9 cellular contexts compared by ENCODE assay signal in genomic region chr17:40364121-40364861, GRCh38. TPM values are rescaled to one million over a fixed set of nuclear protein-coding genes. Genes with fewer than 3 reads are reported as not detected.
DNase-seq lines count a peak whose midpoint lies in the region; ATAC-seq, FAIRE-seq and TF ChIP-seq lines count a peak whose summit lies in the region.
"Had no signal": no experiment of that assay in that cellular context is flagged by ENCODE, and none has a peak within 500 bp of the region (broad histone marks: within the 10 kb centered on the region; RNA-seq: fewer than 3 reads in every experiment).

Gene GJD3, minus strand, starts transcription at chr17:40364737. Its CDS starts 922 bp downstream, at chr17:40363815.

- peaks cover 40% of the 10 kb centered on the region for H3K4me1 Mint-ChIP-seq in activated CD4-positive, alpha-beta T cell treated with anti-CD3 and anti-CD28 coated beads, Interleukin-2, amount 10 ng/mL, durations not matched to agents 7 days and 5 days
- H3K4me1 Mint-ChIP-seq in astrocyte (ENCODE audit: low read depth, unreplicated experiment), result peaks cover 2% of the 10 kb centered on the region

- WGBS in testis, 2 donors, result 26 to 39% methylated on average over 19 to 22 of the region's 22 CpGs

- peak within 1 kb of the TSS; percentile 77 for H3K4me3 Mint-ChIP-seq in activated CD4-positive, alpha-beta T cell treated with anti-CD3 and anti-CD28 coated beads, Interleukin-2, amount 10 ng/mL, durations not matched to agents 7 days and 5 days
- H3K4me3 Mint-ChIP-seq in astrocyte (ENCODE audit: unreplicated experiment), result peak within 1 kb of the TSS; percentile 77

- no peaks in the 10 kb centered on the region for H3K79me2 ChIP-seq in astrocyte (ENCODE audit: insufficient read depth, low read length)

- H2AFZ ChIP-seq in astrocyte (ENCODE audit: low read depth, low read length), result peak within 1 kb of the TSS; percentile 87

- no peak within 1 kb of the TSS for H3K27ac ChIP-seq in astrocyte (ENCODE audit: low read depth, low read length)
- no peak within 1 kb of the TSS for H3K27ac ChIP-seq in kidney (ENCODE audit: low read depth in 2 of 2, low read length in 2 of 2)
- H3K27ac ChIP-seq in testis, result no peak within 1 kb of the TSS

- no peak for ATAC-seq in GM18498 (IDR thresholded peaks at IDR 0.05; ENCODE audit: unreplicated experiment)

- H3K27me3 ChIP-seq in astrocyte (ENCODE audit: insufficient read depth, low read length) (peaks cover 4% of the 10 kb centered on the region), testis (no peaks in the 10 kb centered on the region)

- H3K9me3 ChIP-seq in astrocyte (ENCODE audit: insufficient read depth, low read depth, low read length), result no peaks in the 10 kb centered on the region
- no peaks in the 10 kb centered on the region for H3K9me3 ChIP-seq in kidney (ENCODE audit: control insufficient read depth in 1 of 2, low read length in 2 of 2)
- H3K9me3 ChIP-seq in testis, result no peaks in the 10 kb centered on the region

- CTCF ChIA-PET in activated CD4-positive, alpha-beta T cell treated with anti-CD3 and anti-CD28 coated beads, Interleukin-2, amount 10 ng/mL, durations not matched to agents 7 days and 5 days (lab: Charles Lee), result interaction anchor here (1.2 to 8.2 kb wide), 6 partner anchors 10 to 197 kb away, joined by 3 to 47 read pairs (median 18); no protein-coding TSS in a partner anchor

- no peak for DNase-seq in activated CD4-positive, alpha-beta T cell treated with anti-CD3 and anti-CD28 coated beads, Interleukin-2, amount 10 ng/mL, durations not matched to agents 7 days and 5 days
- no peak for DNase-seq in activated CD4-positive, alpha-beta T cell treated with anti-CD3 and anti-CD28 coated beads, Interleukin-2, amount 50 U/mL, for 4 hours
- DNase-seq in astrocyte (ENCODE audit: low read depth), result no peak
- DNase-seq in kidney, result peak; percentile 75
- DNase-seq in testis, result no peak
- no peak for DNase-seq in mesenteric fat pad (ENCODE audit: low spot score)
- no peak for DNase-seq in stimulated activated CD4-positive, alpha-beta T cell treated with anti-CD3 and anti-CD28 coated beads, Interleukin-2, amount 100 ng/mL, for 24 hours
- DNase-seq: stimulated activated CD4-positive, alpha-beta T cell treated with anti-CD3 and anti-CD28 coated beads, Interleukin-2, amount 100 ng/mL, for 48 hours had no signal

- POLR2A ChIA-PET in activated CD4-positive, alpha-beta T cell treated with anti-CD3 and anti-CD28 coated beads, Interleukin-2, amount 10 ng/mL, durations not matched to agents 7 days and 5 days (lab: Charles Lee), result no interaction called here

- no peak within 1 kb of the TSS for H3K27ac Mint-ChIP-seq in activated CD4-positive, alpha-beta T cell treated with anti-CD3 and anti-CD28 coated beads, Interleukin-2, amount 10 ng/mL, durations not matched to agents 7 days and 5 days
- H3K27ac Mint-ChIP-seq in astrocyte (ENCODE audit: unreplicated experiment), result no peak within 1 kb of the TSS

- H3K4me3 ChIP-seq in astrocyte (ENCODE audit: insufficient read depth, low read depth, low read length), result peak within 1 kb of the TSS; percentile 56
- H3K4me3 ChIP-seq in kidney (ENCODE audit: low read length in 2 of 2), result peak within 1 kb of the TSS; percentile 51 to 65
- H3K4me3 ChIP-seq in testis, result peak within 1 kb of the TSS; percentile 51 to 53

- intact Hi-C loops in kidney (cut with DNase I) (loop anchor here (10.0 kb wide), 1 partner anchor 51 kb away; the partner anchor contains the start of gene TOP2A), testis (cut with DNase I; ENCODE audit: low total_unique reads) (no loop called here)

- no peaks in the 10 kb centered on the region for H4K20me1 ChIP-seq in astrocyte (ENCODE audit: insufficient read depth, low read length)

- TF ChIP-seq POLR2A in testis (IDR thresholded peaks at IDR 0.05), result no peak

- FAIRE-seq in astrocyte (lab: Jason Lieb, UNC) (no peak), kidney (lab: Jason Lieb, UNC) (no peak)

- no peaks in the 10 kb centered on the region for H3K36me3 Mint-ChIP-seq in activated CD4-positive, alpha-beta T cell treated with anti-CD3 and anti-CD28 coated beads, Interleukin-2, amount 10 ng/mL, durations not matched to agents 7 days and 5 days (ENCODE audit: low read depth)
- no peaks in the 10 kb centered on the region for H3K36me3 Mint-ChIP-seq in astrocyte (ENCODE audit: low read depth, unreplicated experiment)

- H3K27me3 Mint-ChIP-seq in activated CD4-positive, alpha-beta T cell treated with anti-CD3 and anti-CD28 coated beads, Interleukin-2, amount 10 ng/mL, durations not matched to agents 7 days and 5 days, result peaks cover 12% of the 10 kb centered on the region
- peaks cover 9% of the 10 kb centered on the region for H3K27me3 Mint-ChIP-seq in astrocyte (ENCODE audit: low read depth, unreplicated experiment)

- H3K4me2 ChIP-seq in astrocyte (ENCODE audit: low read length), result peak within 1 kb of the TSS; percentile 90

- TF ChIP-seq CTCF in astrocyte (IDR thresholded peaks at IDR 0.05; ENCODE audit: insufficient read depth, low read depth, low read length) (no peak), kidney (IDR thresholded peaks at IDR 0.05; ENCODE audit: borderline replicate concordance, extremely low read depth, insufficient read depth) (no peak), testis (IDR thresholded peaks at IDR 0.05) (no peak)

- H3K9ac ChIP-seq in astrocyte (ENCODE audit: low read length) (peak within 1 kb of the TSS; percentile 23), kidney (ENCODE audit: low read length in 2 of 2) (peak within 1 kb of the TSS in 1 of 2 donors; percentile 31)

- peaks cover 6% of the 10 kb centered on the region for H3K4me1 ChIP-seq in astrocyte (ENCODE audit: insufficient read depth, low read length)
- peaks cover 0 to 4% of the 10 kb centered on the region in 2 donors for H3K4me1 ChIP-seq in kidney (ENCODE audit: control insufficient read depth in 1 of 2, insufficient read depth in 1 of 2, low read depth in 1 of 2, low read length in 2 of 2)
- H3K4me1 ChIP-seq in testis, result peaks cover 7% of the 10 kb centered on the region

- H3K36me3 ChIP-seq in astrocyte (ENCODE audit: insufficient read depth, low read length) (no peaks in the 10 kb centered on the region), kidney (ENCODE audit: control insufficient read depth in 1 of 2, insufficient read depth in 2 of 2, low read length in 2 of 2) (no peaks in the 10 kb centered on the region), testis (ENCODE audit: low read depth, missing control alignments) (no peaks in the 10 kb centered on the region)

- no peaks in the 10 kb centered on the region for H3K9me3 Mint-ChIP-seq in activated CD4-positive, alpha-beta T cell treated with anti-CD3 and anti-CD28 coated beads, Interleukin-2, amount 10 ng/mL, durations not matched to agents 7 days and 5 days
- H3K9me3 Mint-ChIP-seq in astrocyte (ENCODE audit: unreplicated experiment), result no peaks in the 10 kb centered on the region

RNA-seq across cellular contexts. Expression of gene GJD3, which starts in this region (rescaled TPM):
- under 1 TPM in 1 of 2 experiments, not detected in 1; 0.22 TPM for total RNA-seq in activated CD4-positive, alpha-beta T cell treated with anti-CD3 and anti-CD28 coated beads, Interleukin-2, amount 10 ng/mL, durations not matched to agents 7 days and 5 days
- total RNA-seq in astrocyte (0.34 and 0.43 TPM in 2 replicates), kidney (2.6 TPM), testis (1 to 10 TPM; 2.1 to 2.6 TPM), mesenteric fat pad (0.77 TPM)
- polyA plus RNA-seq in kidney (ENCODE audit: insufficient read depth, low read depth, low replicate concordance) (not detected), testis (ENCODE audit: insufficient read depth, low read depth, low replicate concordance) (not detected)
